Comparison of ENCODE assay signal across 7 cellular contexts in genomic region chr12:131896811-131897270, GRCh38. TPM values are rescaled to one million over a fixed set of nuclear protein-coding genes. Genes with fewer than 3 reads are reported as not detected.
A peak's percentile ranks its signal among the peaks of the same experiment; 100 is the strongest.
DNase-seq lines count a peak whose midpoint lies in the region; ATAC-seq, FAIRE-seq and TF ChIP-seq lines count a peak whose summit lies in the region.

No MANE protein-coding gene starts in this region.

- peak overlapping the region in 1 of 2 donors; percentile 78 for H3K9ac ChIP-seq in kidney (ENCODE audit: low read length in 2 of 2)

- no peaks in the 10 kb centered on the region for H3K27me3 ChIP-seq in ascending aorta

- H3K4me1 ChIP-seq in ascending aorta (peaks cover 5 to 18% of the 10 kb centered on the region in 2 donors), kidney (ENCODE audit: control insufficient read depth in 1 of 2, insufficient read depth in 1 of 2, low read depth in 1 of 2, low read length in 2 of 2) (peaks cover 9 to 21% of the 10 kb centered on the region in 2 donors)

- H3K36me3 ChIP-seq in ascending aorta: peaks cover 4 to 7% of the 10 kb centered on the region in 2 donors
- H3K36me3 ChIP-seq in kidney (ENCODE audit: control insufficient read depth in 1 of 2, insufficient read depth in 2 of 2, low read length in 2 of 2): peaks cover 0 to 2% of the 10 kb centered on the region in 2 donors

- no peak for ATAC-seq in GM21526 (IDR thresholded peaks at IDR 0.05; ENCODE audit: low FRiP score, unreplicated experiment)
- no peak for ATAC-seq in GM19035 (IDR thresholded peaks at IDR 0.05; ENCODE audit: unreplicated experiment)

- intact Hi-C loops in ascending aorta (cut with DNase I): loop anchor here (1.0 to 10.0 kb wide), 5 partner anchors 15 to 248 kb away; partner anchors contain the start of genes DDX51, EP400, NOC4L and PUS1
- intact Hi-C loops in kidney (cut with DNase I): no loop called here

- no peak for FAIRE-seq in kidney (lab: Jason Lieb, UNC)

- H3K9me3 ChIP-seq in ascending aorta (no peaks in the 10 kb centered on the region), kidney (ENCODE audit: control insufficient read depth in 1 of 2, low read length in 2 of 2) (no peaks in the 10 kb centered on the region)

- TF ChIP-seq CTCF in ascending aorta (IDR thresholded peaks at IDR 0.05) (no peak), kidney (IDR thresholded peaks at IDR 0.05; ENCODE audit: borderline replicate concordance, extremely low read depth, insufficient read depth) (no peak)

- DNase-seq in Jurkat, Clone E6-1 (ENCODE audit: low read depth, low spot score): peak; percentile 86
- DNase-seq in ascending aorta (ENCODE audit: low spot score in 2 of 2): no peak
- no peak for DNase-seq in kidney
- peak in 14 of 49 donors; percentile 40 to 83 (median 72) for DNase-seq in substantia nigra (lab: John Stamatoyannopoulos, UW)
- DNase-seq in NCI-H82 treated with DMSO at 0.1 percent for 48 hours (lab: John Stamatoyannopoulos, UW; ENCODE audit: unreplicated experiment): no peak

- H3K4me3 ChIP-seq in Jurkat, Clone E6-1 (ENCODE audit: low read length): peak overlapping the region; percentile 67
- peak overlapping the region; percentile 62 to 77 for H3K4me3 ChIP-seq in ascending aorta
- peak overlapping the region; percentile 9 to 75 for H3K4me3 ChIP-seq in kidney (ENCODE audit: low read length in 2 of 2)

- H3K27ac ChIP-seq in ascending aorta: peak overlapping the region; percentile 93
- H3K27ac ChIP-seq in kidney (ENCODE audit: low read depth in 2 of 2, low read length in 2 of 2): peak overlapping the region; percentile 97 to 99
- H3K27ac ChIP-seq in substantia nigra (ENCODE audit: low read depth, low read length, poor library complexity, severe bottlenecking): peak overlapping the region; percentile 88

RNA-seq across cellular contexts. Expression of gene ULK1, which starts 2.4 kb away (rescaled TPM):
- 36.2 TPM for polyA plus RNA-seq in Jurkat, Clone E6-1 (2012; ENCODE audit: insufficient read depth, insufficient read length)
- total RNA-seq in ascending aorta (156 TPM), kidney (33.4 TPM)
- 11.4 TPM for polyA plus RNA-seq in kidney (ENCODE audit: insufficient read depth, low read depth, low replicate concordance)

RNA-seq across cellular contexts. Expression of gene PUS1, which starts 32.2 kb away (rescaled TPM):
- 49.7 TPM for polyA plus RNA-seq in Jurkat, Clone E6-1 (2012; ENCODE audit: insufficient read depth, insufficient read length)
- 22.7 TPM for total RNA-seq in ascending aorta
- 28.8 TPM for total RNA-seq in kidney
- 16.1 TPM for polyA plus RNA-seq in kidney (ENCODE audit: insufficient read depth, low read depth, low replicate concordance)

RNA-seq across cellular contexts. Expression of gene EP400, which starts 52.9 kb away (rescaled TPM):
- 31.4 TPM for polyA plus RNA-seq in Jurkat, Clone E6-1 (2012; ENCODE audit: insufficient read depth, insufficient read length)
- 23.3 TPM for total RNA-seq in ascending aorta
- total RNA-seq in kidney: 44.7 TPM
- 7.5 TPM for polyA plus RNA-seq in kidney (ENCODE audit: insufficient read depth, low read depth, low replicate concordance)
